In the genomic region with DNA sequence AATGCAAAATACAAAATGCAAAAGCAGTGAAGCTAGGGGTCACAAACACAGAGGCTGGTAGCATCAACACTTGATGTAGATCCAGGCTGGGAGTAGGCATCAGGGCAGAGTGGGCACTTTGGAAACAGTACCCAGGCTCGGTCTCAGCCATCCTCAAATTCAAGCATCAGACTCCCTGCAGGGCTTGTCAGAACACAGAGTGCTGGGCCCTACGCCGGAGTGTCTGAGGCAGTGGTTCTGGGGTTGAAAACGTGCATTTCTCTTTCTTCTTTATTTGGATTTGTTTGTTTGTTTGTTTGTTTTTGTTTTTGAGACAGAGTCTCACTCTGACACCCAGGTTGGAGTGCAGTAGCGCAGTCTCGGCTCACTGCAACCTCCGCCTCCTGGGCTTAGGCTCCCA, we compare ENCODE assay signal across 26 cellular contexts.
"Had no signal": no experiment of that assay in that cellular context is flagged by ENCODE, and none has a peak within 500 bp of the region (broad histone marks: within the 10 kb centered on the region; RNA-seq: fewer than 3 reads in every experiment).

No MANE protein-coding gene starts in this region.

- DNase-seq: occipital lobe; ovary; psoas muscle; right cardiac atrium; right lobe of liver; sigmoid colon; small intestine; stimulated activated CD4-positive, alpha-beta T cell treated with anti-CD3 and anti-CD28 coated beads, Interleukin-15, amount 100 ng/mL, for 24 hours; stimulated activated CD4-positive, alpha-beta T cell treated with anti-CD3 and anti-CD28 coated beads, Interleukin-2, amount 100 ng/mL, for 24 hours; stimulated activated CD4-positive, alpha-beta T cell treated with anti-CD3 and anti-CD28 coated beads, Interleukin-2, amount 100 ng/mL, for 48 hours; stimulated activated CD4-positive, alpha-beta T cell treated with anti-CD3 and anti-CD28 coated beads, Interleukin-4, amount 100 ng/mL, for 24 hours; stimulated activated naive B cell treated with anti-CD40 and anti-IgM and Interleukin-4, amounts not matched to agents 10 μg/mL and 1 μg/mL and 100 μg/mL, for 72 hours; stimulated activated naive CD4-positive, alpha-beta T cell treated with Interleukin-2 at 50 U/mL for 16 hours; stomach; thyroid gland; trophoblast cell; upper lobe of left lung had no signal

- H3K36me3 ChIP-seq: neural progenitor cell, ovary, right lobe of liver, sigmoid colon, stomach, thoracic aorta, thyroid gland, tibial nerve, upper lobe of left lung, vagina had no signal

- H3K36me3 Mint-ChIP-seq: neural progenitor cell; stimulated activated effector memory CD8-positive, alpha-beta T cell treated with anti-CD3 and anti-CD28 coated beads, Interleukin-12 subunit alpha, Interleukin-12 subunit beta, amount 100 ng/mL, for 72 hours; stimulated activated naive B cell treated with anti-CD40 and anti-IgM and Interleukin-4, amounts not matched to agents 10 μg/mL and 1 μg/mL and 100 μg/mL, for 72 hours had no signal

- H3K27me3 Mint-ChIP-seq: stimulated activated naive CD8-positive, alpha-beta T cell treated with anti-CD3 and anti-CD28 coated beads, Interleukin-15, Interleukin-2, amounts not matched to agents 100 ng/mL and 50 ng/mL, for 24 hours had no signal

- H3K27ac Mint-ChIP-seq: nephron; neural progenitor cell; progenitor cell of endocrine pancreas; stimulated activated effector memory CD8-positive, alpha-beta T cell treated with anti-CD3 and anti-CD28 coated beads, Interleukin-12 subunit alpha, Interleukin-12 subunit beta, amount 100 ng/mL, for 72 hours; stimulated activated naive B cell treated with anti-CD40 and anti-IgM and Interleukin-4, amounts not matched to agents 10 μg/mL and 1 μg/mL and 100 μg/mL, for 72 hours; stimulated activated naive CD8-positive, alpha-beta T cell treated with anti-CD3 and anti-CD28 coated beads, Interleukin-15, Interleukin-2, amounts not matched to agents 100 ng/mL and 50 ng/mL, for 24 hours had no signal

- H2AFZ ChIP-seq: neural progenitor cell, parathyroid adenoma had no signal

- H3K27ac ChIP-seq: neural progenitor cell, ovary, parathyroid adenoma, psoas muscle, right lobe of liver, sigmoid colon, stomach, thoracic aorta, thyroid gland, tibial nerve, upper lobe of left lung, vagina had no signal

- H3K4me3 ChIP-seq: neural progenitor cell, ovary, psoas muscle, right lobe of liver, sigmoid colon, stomach, thoracic aorta, thyroid gland, tibial nerve, upper lobe of left lung, vagina had no signal

- H3K9me3 ChIP-seq: ovary, psoas muscle, right lobe of liver, sigmoid colon, stomach, thoracic aorta, thyroid gland, tibial nerve, upper lobe of left lung, vagina had no signal

- H3K4me2 ChIP-seq: neural progenitor cell had no signal

- H3K4me1 ChIP-seq: parathyroid adenoma, right lobe of liver, stomach had no signal

- ATAC-seq: psoas muscle; right cardiac atrium; right lobe of liver; stimulated activated effector memory CD8-positive, alpha-beta T cell treated with anti-CD3 and anti-CD28 coated beads, Interleukin-12 subunit alpha, Interleukin-12 subunit beta, amount 100 ng/mL, for 72 hours; stimulated activated naive B cell treated with anti-CD40 and anti-IgM and Interleukin-4, amounts not matched to agents 10 μg/mL and 1 μg/mL and 100 μg/mL, for 72 hours had no signal

- H3K4me1 Mint-ChIP-seq: stimulated activated effector memory CD8-positive, alpha-beta T cell treated with anti-CD3 and anti-CD28 coated beads, Interleukin-12 subunit alpha, Interleukin-12 subunit beta, amount 100 ng/mL, for 72 hours; stimulated activated naive B cell treated with anti-CD40 and anti-IgM and Interleukin-4, amounts not matched to agents 10 μg/mL and 1 μg/mL and 100 μg/mL, for 72 hours had no signal

- H3K79me2 ChIP-seq: parathyroid adenoma had no signal

- H3K9ac ChIP-seq: neural progenitor cell, parathyroid adenoma had no signal

- H3K9me3 Mint-ChIP-seq: nephron; neural progenitor cell; stimulated activated naive CD8-positive, alpha-beta T cell treated with anti-CD3 and anti-CD28 coated beads, Interleukin-15, Interleukin-2, amounts not matched to agents 100 ng/mL and 50 ng/mL, for 24 hours had no signal

- H3K4me3 Mint-ChIP-seq: nephron; neural progenitor cell; stimulated activated effector memory CD8-positive, alpha-beta T cell treated with anti-CD3 and anti-CD28 coated beads, Interleukin-12 subunit alpha, Interleukin-12 subunit beta, amount 100 ng/mL, for 72 hours; stimulated activated naive B cell treated with anti-CD40 and anti-IgM and Interleukin-4, amounts not matched to agents 10 μg/mL and 1 μg/mL and 100 μg/mL, for 72 hours; stimulated activated naive CD8-positive, alpha-beta T cell treated with anti-CD3 and anti-CD28 coated beads, Interleukin-15, Interleukin-2, amounts not matched to agents 100 ng/mL and 50 ng/mL, for 24 hours had no signal

- H3K27me3 ChIP-seq: neural progenitor cell, ovary, sigmoid colon, thyroid gland, tibial nerve, upper lobe of left lung, vagina had no signal
